1 cellular context compared by ENCODE assay signal in the genomic region with DNA sequence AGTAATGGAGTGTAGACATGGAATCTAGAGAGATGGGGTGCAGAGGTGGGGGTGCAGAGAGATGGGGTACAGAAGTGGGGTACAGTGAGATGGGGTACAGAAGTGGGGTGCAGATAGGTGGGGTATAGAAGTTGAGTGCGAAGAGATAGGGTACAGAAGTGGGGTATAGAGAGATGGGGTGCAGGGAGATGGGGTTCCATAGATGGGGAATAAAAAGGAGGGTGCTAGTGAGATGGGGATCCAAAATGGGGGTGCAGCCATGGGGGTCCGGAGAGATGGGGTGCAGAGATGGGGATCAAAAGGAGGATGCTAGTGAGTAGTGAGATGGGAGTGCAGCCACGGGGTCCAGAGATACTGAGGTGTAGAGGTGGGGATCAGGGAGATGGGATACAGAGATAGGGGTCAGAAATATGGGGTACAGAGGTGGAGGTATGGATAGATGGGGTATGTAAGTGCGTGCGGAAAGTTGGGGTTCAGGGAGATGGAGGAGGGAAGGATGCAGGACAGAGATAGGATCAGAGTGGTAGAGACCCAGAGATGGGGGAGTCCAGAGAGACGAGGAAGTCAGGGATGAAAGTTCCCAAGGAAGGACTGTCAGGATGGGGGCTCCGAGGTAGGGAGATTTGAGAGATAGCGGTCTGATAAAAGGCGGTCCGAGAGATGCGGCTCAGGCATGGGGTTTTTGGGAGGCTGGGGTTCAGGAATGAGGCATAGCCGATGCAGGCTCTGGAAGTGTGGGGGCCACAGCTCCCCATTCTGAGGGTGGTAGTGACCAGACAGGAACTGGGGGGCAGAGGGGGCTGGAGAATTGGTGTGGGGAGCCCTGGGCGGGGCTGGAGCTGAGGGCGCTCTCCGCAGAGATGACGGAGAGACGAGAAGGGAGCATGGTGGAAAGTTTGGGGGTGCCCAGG.
TF ChIP-seq lines count a peak whose summit lies in the region.

No MANE protein-coding gene starts in this region.

TF ChIP-seq in HEK293, 187 proteins besides CTCF, POLR2A, EP300 and RAD21 (continued from another document):
- TF ChIP-seq ZBTB26 (tag by site-specific recombination; optimal IDR thresholded peaks at IDR 0.05) (no peak), ZNF529 (tag by site-specific recombination; IDR thresholded peaks at IDR 0.05; ENCODE audit: insufficient replicate concordance) (no peak), ZNF558 (tag by site-specific recombination; IDR thresholded peaks at IDR 0.05) (no peak), ZNF248 (tag by site-specific recombination; IDR thresholded peaks at IDR 0.05) (no peak), ZNF777 (tag by site-specific recombination; IDR thresholded peaks at IDR 0.05; ENCODE audit: borderline replicate concordance) (no peak), ZNF677 (tag by site-specific recombination; IDR thresholded peaks at IDR 0.05) (no peak), ZIC2 (tag by site-specific recombination; IDR thresholded peaks at IDR 0.05) (no peak), KLF10 (tag by site-specific recombination; IDR thresholded peaks at IDR 0.05) (no peak), ZBTB44 (tag by site-specific recombination; IDR thresholded peaks at IDR 0.05) (no peak), ZNF501 (tag by site-specific recombination; IDR thresholded peaks at IDR 0.05) (no peak), PRDM2 (tag by site-specific recombination; IDR thresholded peaks at IDR 0.05; ENCODE audit: borderline replicate concordance) (no peak), HOXC10 (CRISPR knock-in tag; IDR thresholded peaks at IDR 0.05) (no peak), ZNF211 (tag by site-specific recombination; IDR thresholded peaks at IDR 0.05; ENCODE audit: low read depth) (no peak), ZNF600 (tag by site-specific recombination; IDR thresholded peaks at IDR 0.05) (peak; percentile 46; the same call in 1 of the 2 replicates), ZNF366 (tag by site-specific recombination; conservative IDR thresholded peaks at IDR 0.05) (peak; percentile 43), ZNF10 (tag by site-specific recombination; IDR thresholded peaks at IDR 0.05) (no peak)
- TF ChIP-seq, protein P1, sequence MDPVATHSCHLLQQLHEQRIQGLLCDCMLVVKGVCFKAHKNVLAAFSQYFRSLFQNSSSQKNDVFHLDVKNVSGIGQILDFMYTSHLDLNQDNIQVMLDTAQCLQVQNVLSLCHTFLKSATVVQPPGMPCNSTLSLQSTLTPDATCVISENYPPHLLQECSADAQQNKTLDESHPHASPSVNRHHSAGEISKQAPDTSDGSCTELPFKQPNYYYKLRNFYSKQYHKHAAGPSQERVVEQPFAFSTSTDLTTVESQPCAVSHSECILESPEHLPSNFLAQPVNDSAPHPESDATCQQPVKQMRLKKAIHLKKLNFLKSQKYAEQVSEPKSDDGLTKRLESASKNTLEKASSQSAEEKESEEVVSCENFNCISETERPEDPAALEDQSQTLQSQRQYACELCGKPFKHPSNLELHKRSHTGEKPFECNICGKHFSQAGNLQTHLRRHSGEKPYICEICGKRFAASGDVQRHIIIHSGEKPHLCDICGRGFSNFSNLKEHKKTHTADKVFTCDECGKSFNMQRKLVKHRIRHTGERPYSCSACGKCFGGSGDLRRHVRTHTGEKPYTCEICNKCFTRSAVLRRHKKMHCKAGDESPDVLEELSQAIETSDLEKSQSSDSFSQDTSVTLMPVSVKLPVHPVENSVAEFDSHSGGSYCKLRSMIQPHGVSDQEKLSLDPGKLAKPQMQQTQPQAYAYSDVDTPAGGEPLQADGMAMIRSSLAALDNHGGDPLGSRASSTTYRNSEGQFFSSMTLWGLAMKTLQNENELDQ (tag by site-specific recombination; IDR thresholded peaks at IDR 0.05; ENCODE audit: low read depth): no peak
